Comparison of ENCODE assay signal across 1 cellular context in genomic region chr20:37728635-37728983, GRCh38.
TF ChIP-seq lines count a peak whose summit lies in the region.

No MANE protein-coding gene starts in this region.

TF ChIP-seq in K562, 482 proteins besides CTCF, POLR2A, EP300 and RAD21 (continued from another document):
- TF ChIP-seq ZNF280B (CRISPR knock-in tag; IDR thresholded peaks at IDR 0.05): no peak
- TF ChIP-seq ZC3H8 (IDR thresholded peaks at IDR 0.05): no peak
